Comparison of ENCODE assay signal across 1 cellular context in the genomic region with DNA sequence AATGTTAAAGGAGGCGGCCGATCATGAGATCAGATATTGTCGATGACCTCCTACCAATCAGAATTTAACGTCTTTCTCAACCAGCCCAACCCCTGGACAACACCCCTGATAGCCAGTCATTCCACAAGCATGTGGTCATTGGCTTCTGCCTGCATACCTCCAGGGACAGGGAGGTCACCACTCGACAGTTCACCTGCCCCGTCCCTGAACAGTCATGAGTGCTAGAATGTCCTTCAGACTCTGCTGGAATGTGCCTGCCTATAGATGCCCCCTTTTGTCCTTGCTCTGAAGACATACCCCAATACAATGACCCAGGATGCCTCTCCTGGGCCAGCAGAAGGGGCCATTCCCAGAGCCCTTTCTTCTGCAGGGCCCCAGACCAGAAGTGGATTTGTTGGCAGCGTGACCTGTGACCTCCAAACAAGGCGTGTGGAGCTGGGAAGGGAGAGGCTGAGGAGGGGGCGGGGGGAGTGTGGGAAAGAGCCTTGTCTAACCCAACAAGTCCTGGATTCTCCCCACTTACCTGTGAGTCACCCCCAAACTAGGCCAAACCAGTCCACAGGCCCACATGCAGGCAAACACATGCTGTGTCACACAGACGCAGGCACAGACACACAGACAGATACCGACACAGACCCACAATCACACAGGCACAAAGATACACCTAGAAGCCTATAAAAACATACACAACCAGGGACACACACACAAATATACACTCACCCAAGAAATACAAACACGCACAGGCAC.
TF ChIP-seq lines count a peak whose summit lies in the region.

No MANE protein-coding gene starts in this region.

TF ChIP-seq in K562, 482 proteins besides CTCF, POLR2A, EP300 and RAD21 (continues in another document):
- peak; percentile 39 for TF ChIP-seq ZFP36 (IDR thresholded peaks at IDR 0.05; ENCODE audit: low read depth, low read length, partially characterized antibody)
- peak; percentile 30 for TF ChIP-seq NFYB (IDR thresholded peaks at IDR 0.05; ENCODE audit: extremely low read depth, insufficient read length)
- TF ChIP-seq ZNF830 (CRISPR knock-in tag; IDR thresholded peaks at IDR 0.05), result 0 out of 2 replicates have a peak, but pooled peaks have one; percentile 37
- TF ChIP-seq DPF2 (IDR thresholded peaks at IDR 0.05), result peak; percentile 45; the same call in 1 of the 2 replicates
- no peak for TF ChIP-seq HCFC1 (IDR thresholded peaks at IDR 0.05; ENCODE audit: low read depth, low read length)
- no peak for TF ChIP-seq SMC3 (conservative IDR thresholded peaks at IDR 0.05; ENCODE audit: insufficient read depth, low read depth, low read length)
- no peak for TF ChIP-seq HMG20A (CRISPR knock-in tag; conservative IDR thresholded peaks at IDR 0.05)
- TF ChIP-seq TSHZ1 (CRISPR knock-in tag; IDR thresholded peaks at IDR 0.05), result no peak
- TF ChIP-seq BCOR (IDR thresholded peaks at IDR 0.05), result peak; percentile 58; the same call in 1 of the 2 replicates
- TF ChIP-seq CEBPZ (IDR thresholded peaks at IDR 0.05; ENCODE audit: borderline replicate concordance, low read depth, low read length), result no peak
- TF ChIP-seq LARP7 (IDR thresholded peaks at IDR 0.05), result peak; percentile 76; the same call in 1 of the 2 replicates
- TF ChIP-seq, protein P1, sequence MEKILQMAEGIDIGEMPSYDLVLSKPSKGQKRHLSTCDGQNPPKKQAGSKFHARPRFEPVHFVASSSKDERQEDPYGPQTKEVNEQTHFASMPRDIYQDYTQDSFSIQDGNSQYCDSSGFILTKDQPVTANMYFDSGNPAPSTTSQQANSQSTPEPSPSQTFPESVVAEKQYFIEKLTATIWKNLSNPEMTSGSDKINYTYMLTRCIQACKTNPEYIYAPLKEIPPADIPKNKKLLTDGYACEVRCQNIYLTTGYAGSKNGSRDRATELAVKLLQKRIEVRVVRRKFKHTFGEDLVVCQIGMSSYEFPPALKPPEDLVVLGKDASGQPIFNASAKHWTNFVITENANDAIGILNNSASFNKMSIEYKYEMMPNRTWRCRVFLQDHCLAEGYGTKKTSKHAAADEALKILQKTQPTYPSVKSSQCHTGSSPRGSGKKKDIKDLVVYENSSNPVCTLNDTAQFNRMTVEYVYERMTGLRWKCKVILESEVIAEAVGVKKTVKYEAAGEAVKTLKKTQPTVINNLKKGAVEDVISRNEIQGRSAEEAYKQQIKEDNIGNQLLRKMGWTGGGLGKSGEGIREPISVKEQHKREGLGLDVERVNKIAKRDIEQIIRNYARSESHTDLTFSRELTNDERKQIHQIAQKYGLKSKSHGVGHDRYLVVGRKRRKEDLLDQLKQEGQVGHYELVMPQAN (IDR thresholded peaks at IDR 0.05; ENCODE audit: borderline replicate concordance), result no peak
- TF ChIP-seq ZBTB7A (IDR thresholded peaks at IDR 0.05; ENCODE audit: borderline replicate concordance, control insufficient read depth, low read depth, low read length), result peak; percentile 18; the same call in 1 of the 2 replicates
- TF ChIP-seq GTF2F1 (IDR thresholded peaks at IDR 0.05; ENCODE audit: low read depth, low read length), result no peak
- no peak for TF ChIP-seq TEAD4 (IDR thresholded peaks at IDR 0.05; ENCODE audit: low read length)
- TF ChIP-seq TEAD4 (CRISPR knock-in tag; IDR thresholded peaks at IDR 0.05; ENCODE audit: borderline replicate concordance), result 0 out of 2 replicates have a peak, but pooled peaks have one; percentile 18
- peak; percentile 56 for TF ChIP-seq PHF20 (IDR thresholded peaks at IDR 0.05; ENCODE audit: partially characterized antibody)
- TF ChIP-seq ZNF644 (tag; IDR thresholded peaks at IDR 0.05; ENCODE audit: low read depth), result no peak
- 0 out of 2 replicates have a peak, but pooled peaks have one; percentile 33 for TF ChIP-seq GATAD2A (IDR thresholded peaks at IDR 0.05)
- peak; percentile 37 for TF ChIP-seq ARID1B (IDR thresholded peaks at IDR 0.05)
- TF ChIP-seq L3MBTL2 (IDR thresholded peaks at IDR 0.05), result no peak
- TF ChIP-seq MIER1 (IDR thresholded peaks at IDR 0.05; ENCODE audit: low read depth), result no peak
- no peak; the same call in 1 of the 2 replicates for TF ChIP-seq NR2C2 (CRISPR knock-in tag; IDR thresholded peaks at IDR 0.05)
- TF ChIP-seq NR2C2 (tag; IDR thresholded peaks at IDR 0.05), result peak; percentile 46; the same call in 1 of the 2 replicates
- TF ChIP-seq RBM25 (IDR thresholded peaks at IDR 0.05; ENCODE audit: low read depth, low read length, severe bottlenecking), result peak; percentile 60
- no peak for TF ChIP-seq ARID4B (CRISPR knock-in tag; IDR thresholded peaks at IDR 0.05)
- TF ChIP-seq JUND (IDR thresholded peaks at IDR 0.05; ENCODE audit: borderline replicate concordance, low read depth, low read length), result peak; percentile 21; the same call in 1 of the 2 replicates
- no peak for TF ChIP-seq JUND (tag; IDR thresholded peaks at IDR 0.05; ENCODE audit: borderline replicate concordance, low read depth, low read length)
- TF ChIP-seq MXI1 (IDR thresholded peaks at IDR 0.05; ENCODE audit: low read depth, low read length), result no peak
- TF ChIP-seq TEAD1 (CRISPR knock-in tag; IDR thresholded peaks at IDR 0.05), result peak in 1 of 2 experiments; percentile 78; a peak in 2 of 4 replicates
- TF ChIP-seq ZFP30 (CRISPR knock-in tag; IDR thresholded peaks at IDR 0.05; ENCODE audit: borderline replicate concordance), result no peak
- no peak for TF ChIP-seq TFAP4 (CRISPR knock-in tag; IDR thresholded peaks at IDR 0.05; ENCODE audit: borderline replicate concordance)
- no peak for TF ChIP-seq ZNF324 (CRISPR knock-in tag; IDR thresholded peaks at IDR 0.05)
- TF ChIP-seq, protein P2, sequence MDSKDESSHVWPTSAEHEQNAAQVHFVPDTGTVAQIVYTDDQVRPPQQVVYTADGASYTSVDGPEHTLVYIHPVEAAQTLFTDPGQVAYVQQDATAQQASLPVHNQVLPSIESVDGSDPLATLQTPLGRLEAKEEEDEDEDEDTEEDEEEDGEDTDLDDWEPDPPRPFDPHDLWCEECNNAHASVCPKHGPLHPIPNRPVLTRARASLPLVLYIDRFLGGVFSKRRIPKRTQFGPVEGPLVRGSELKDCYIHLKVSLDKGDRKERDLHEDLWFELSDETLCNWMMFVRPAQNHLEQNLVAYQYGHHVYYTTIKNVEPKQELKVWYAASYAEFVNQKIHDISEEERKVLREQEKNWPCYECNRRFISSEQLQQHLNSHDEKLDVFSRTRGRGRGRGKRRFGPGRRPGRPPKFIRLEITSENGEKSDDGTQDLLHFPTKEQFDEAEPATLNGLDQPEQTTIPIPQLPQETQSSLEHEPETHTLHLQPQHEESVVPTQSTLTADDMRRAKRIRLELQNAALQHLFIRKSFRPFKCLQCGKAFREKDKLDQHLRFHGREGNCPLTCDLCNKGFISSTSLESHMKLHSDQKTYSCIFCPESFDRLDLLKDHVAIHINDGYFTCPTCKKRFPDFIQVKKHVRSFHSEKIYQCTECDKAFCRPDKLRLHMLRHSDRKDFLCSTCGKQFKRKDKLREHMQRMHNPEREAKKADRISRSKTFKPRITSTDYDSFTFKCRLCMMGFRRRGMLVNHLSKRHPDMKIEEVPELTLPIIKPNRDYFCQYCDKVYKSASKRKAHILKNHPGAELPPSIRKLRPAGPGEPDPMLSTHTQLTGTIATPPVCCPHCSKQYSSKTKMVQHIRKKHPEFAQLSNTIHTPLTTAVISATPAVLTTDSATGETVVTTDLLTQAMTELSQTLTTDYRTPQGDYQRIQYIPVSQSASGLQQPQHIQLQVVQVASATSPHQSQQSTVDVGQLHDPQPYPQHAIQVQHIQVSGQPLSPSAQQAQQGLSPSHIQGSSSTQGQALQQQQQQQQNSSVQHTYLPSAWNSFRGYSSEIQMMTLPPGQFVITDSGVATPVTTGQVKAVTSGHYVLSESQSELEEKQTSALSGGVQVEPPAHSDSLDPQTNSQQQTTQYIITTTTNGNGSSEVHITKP (IDR thresholded peaks at IDR 0.05; ENCODE audit: partially characterized antibody), result peak; percentile 77
- peak; percentile 64 for TF ChIP-seq FOSL1 (tag; conservative IDR thresholded peaks at IDR 0.05)
- no peak for TF ChIP-seq NUFIP1 (IDR thresholded peaks at IDR 0.05; ENCODE audit: partially characterized antibody)
- TF ChIP-seq HDAC1 (IDR thresholded peaks at IDR 0.05), result peak in 1 of 2 experiments; percentile 54; a peak in 1 of 4 replicates
- TF ChIP-seq ADNP (tag; IDR thresholded peaks at IDR 0.05), result peak; percentile 34; the same call in 1 of the 2 replicates
- TF ChIP-seq, protein P3, sequence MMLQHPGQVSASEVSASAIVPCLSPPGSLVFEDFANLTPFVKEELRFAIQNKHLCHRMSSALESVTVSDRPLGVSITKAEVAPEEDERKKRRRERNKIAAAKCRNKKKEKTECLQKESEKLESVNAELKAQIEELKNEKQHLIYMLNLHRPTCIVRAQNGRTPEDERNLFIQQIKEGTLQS (IDR thresholded peaks at IDR 0.05), result peak; percentile 34; the same call in 1 of the 2 replicates
- TF ChIP-seq, protein P3 (CRISPR knock-in tag; conservative IDR thresholded peaks at IDR 0.05), result no peak
- TF ChIP-seq FOXJ2 (tag; IDR thresholded peaks at IDR 0.05), result no peak
